ENCODE assay signal across 2 cellular contexts in the genomic region with DNA sequence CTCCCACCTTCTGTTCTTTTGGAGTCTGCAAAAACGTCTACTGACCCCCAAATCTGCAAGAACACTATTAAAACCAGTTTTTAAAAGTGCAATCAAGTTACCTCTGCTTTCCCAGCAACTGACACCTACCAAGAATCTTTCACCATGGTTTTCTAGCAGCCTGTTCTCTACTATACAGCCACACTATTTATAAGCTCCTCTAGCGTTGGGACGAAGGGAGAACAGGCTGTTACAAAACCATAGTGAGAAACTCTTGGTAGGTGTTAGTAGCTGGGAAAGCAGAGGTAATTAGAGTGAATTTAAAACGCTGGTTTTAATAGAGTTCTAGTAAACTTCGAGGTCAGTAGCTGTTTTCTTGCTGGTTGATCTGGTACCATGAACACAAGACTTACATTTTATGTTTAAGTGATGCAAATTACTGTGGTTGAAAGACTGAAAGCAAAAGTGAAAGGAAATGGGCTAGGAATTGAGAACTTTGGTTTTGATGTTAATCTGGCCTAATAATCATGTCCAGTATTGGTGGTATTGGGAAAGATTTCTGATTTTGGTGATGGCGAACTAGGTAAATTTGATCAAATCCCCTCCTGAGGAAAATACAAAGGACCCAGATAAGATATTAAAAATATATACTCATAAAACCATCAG.
A peak's percentile ranks its signal among the peaks of the same experiment; 100 is the strongest.
TF ChIP-seq lines count a peak whose summit lies in the region.

No MANE protein-coding gene starts in this region.

TF ChIP-seq in liver, 16 proteins besides CTCF, POLR2A, EP300 and RAD21 (continued from another document):
- TF ChIP-seq HNF4A (conservative IDR thresholded peaks at IDR 0.05), result peak in 1 of 2 donors; percentile 2
- TF ChIP-seq YY1 (IDR thresholded peaks at IDR 0.05), result no peak
- TF ChIP-seq ZBTB33 (IDR thresholded peaks at IDR 0.05), result no peak

TF ChIP-seq in HepG2, 621 proteins besides CTCF, POLR2A, EP300 and RAD21 (continued from another document):
- no peak for TF ChIP-seq ZNF720 (CRISPR knock-in tag; IDR thresholded peaks at IDR 0.05)
- TF ChIP-seq FOSL1 (CRISPR knock-in tag; IDR thresholded peaks at IDR 0.05; ENCODE audit: borderline replicate concordance), result no peak
